Comparison of ENCODE assay signal across 1 cellular context in genomic region chr5:72307968-72308852, GRCh38.
A peak's percentile ranks its signal among the peaks of the same experiment; 100 is the strongest.
TF ChIP-seq lines count a peak whose summit lies in the region.

No MANE protein-coding gene starts in this region.

TF ChIP-seq in WTC11, 78 proteins besides CTCF, POLR2A, EP300 and RAD21 (continued from another document):
- TF ChIP-seq E2F5 (CRISPR knock-in tag; IDR thresholded peaks at IDR 0.05) (0 out of 2 replicates have a peak, but pooled peaks have one; percentile 14), USF1 (CRISPR knock-in tag; IDR thresholded peaks at IDR 0.05) (peak; percentile 62), CREM (CRISPR knock-in tag; IDR thresholded peaks at IDR 0.05) (peak; percentile 64; the same call in 1 of the 2 replicates), ATF1 (CRISPR knock-in tag; IDR thresholded peaks at IDR 0.05) (no peak), ZNF532 (CRISPR knock-in tag; IDR thresholded peaks at IDR 0.05; ENCODE audit: borderline replicate concordance) (no peak), ESRRA (CRISPR knock-in tag; IDR thresholded peaks at IDR 0.05; ENCODE audit: borderline replicate concordance) (0 out of 2 replicates have a peak, but pooled peaks have one; percentile 55), TEAD4 (CRISPR knock-in tag; IDR thresholded peaks at IDR 0.05) (peak; percentile 37; the same call in 1 of the 2 replicates), ZBTB21 (CRISPR knock-in tag; IDR thresholded peaks at IDR 0.05; ENCODE audit: borderline replicate concordance) (peak; percentile 89; the same call in 1 of the 2 replicates), NR3C1 (CRISPR knock-in tag; conservative IDR thresholded peaks at IDR 0.05; ENCODE audit: low read depth) (0 out of 2 replicates have a peak, but pooled peaks have one; percentile 83), ZNF232 (CRISPR knock-in tag; IDR thresholded peaks at IDR 0.05) (no peak), RELA (CRISPR knock-in tag; IDR thresholded peaks at IDR 0.05; ENCODE audit: borderline replicate concordance) (peak; percentile 68; the same call in 1 of the 2 replicates), NFE2L1 (CRISPR knock-in tag; IDR thresholded peaks at IDR 0.05) (peak; percentile 73; the same call in 1 of the 2 replicates), TCF7 (CRISPR knock-in tag; IDR thresholded peaks at IDR 0.05; ENCODE audit: low read depth) (peak; percentile 65; the same call in 1 of the 2 replicates), ZNF281 (CRISPR knock-in tag; IDR thresholded peaks at IDR 0.05) (no peak), NFATC4 (CRISPR knock-in tag; IDR thresholded peaks at IDR 0.05) (0 out of 2 replicates have a peak, but pooled peaks have one; percentile 19), SP1 (CRISPR knock-in tag; conservative IDR thresholded peaks at IDR 0.05) (peak; percentile 75; the same call in 1 of the 2 replicates), FOXP4 (CRISPR knock-in tag; IDR thresholded peaks at IDR 0.05) (peak; percentile 91), E2F1 (CRISPR knock-in tag; IDR thresholded peaks at IDR 0.05) (peak; percentile 57; the same call in 1 of the 2 replicates), TP53 (CRISPR knock-in tag; IDR thresholded peaks at IDR 0.05) (peak; percentile 85; the same call in 1 of the 2 replicates), PREB (CRISPR knock-in tag; IDR thresholded peaks at IDR 0.05; ENCODE audit: borderline replicate concordance) (peak; percentile 85), KAT7 (CRISPR knock-in tag; IDR thresholded peaks at IDR 0.05; ENCODE audit: borderline replicate concordance) (peak; percentile 94), FOXJ3 (CRISPR knock-in tag; IDR thresholded peaks at IDR 0.05; ENCODE audit: borderline replicate concordance) (no peak), ATF3 (CRISPR knock-in tag; conservative IDR thresholded peaks at IDR 0.05) (no peak), AFF4 (CRISPR knock-in tag; IDR thresholded peaks at IDR 0.05; ENCODE audit: borderline replicate concordance) (0 out of 2 replicates have a peak, but pooled peaks have one; percentile 76), SOX15 (CRISPR knock-in tag; IDR thresholded peaks at IDR 0.05) (no peak), FOXK1 (CRISPR knock-in tag; IDR thresholded peaks at IDR 0.05) (peak; percentile 63; the same call in 1 of the 2 replicates)
